In genomic region chr14:33534636-33535035, GRCh38 we compare ENCODE assay signal across 1 cellular context.
TF ChIP-seq lines count a peak whose summit lies in the region.

No MANE protein-coding gene starts in this region.

TF ChIP-seq in SK-N-SH treated with all-trans-retinoic acid at 6 μM for 48 hours, 23 proteins besides CTCF, POLR2A, EP300 and RAD21 (continued from another document):
- TF ChIP-seq PATZ1 (CRISPR knock-in tag; IDR thresholded peaks at IDR 0.05; ENCODE audit: borderline replicate concordance) (no peak), ISL1 (CRISPR knock-in tag; IDR thresholded peaks at IDR 0.05) (no peak), ARNTL (CRISPR knock-in tag; IDR thresholded peaks at IDR 0.05; ENCODE audit: borderline replicate concordance, low read depth) (no peak), RARB (CRISPR knock-in tag; IDR thresholded peaks at IDR 0.05) (no peak), ZC3H10 (CRISPR knock-in tag; IDR thresholded peaks at IDR 0.05) (no peak), ZFP30 (CRISPR knock-in tag; IDR thresholded peaks at IDR 0.05) (no peak), BACH2 (CRISPR knock-in tag; IDR thresholded peaks at IDR 0.05; ENCODE audit: borderline replicate concordance) (no peak), OSR1 (CRISPR knock-in tag; IDR thresholded peaks at IDR 0.05) (no peak), ZNF565 (CRISPR knock-in tag; conservative IDR thresholded peaks at IDR 0.05; ENCODE audit: low read depth) (no peak), ZFP3 (CRISPR knock-in tag; IDR thresholded peaks at IDR 0.05) (no peak), SNAI2 (CRISPR knock-in tag; IDR thresholded peaks at IDR 0.05) (no peak), TSHZ2 (CRISPR knock-in tag; IDR thresholded peaks at IDR 0.05) (no peak)
TF ChIP-seq in SK-N-SH treated with all-trans-retinoic acid at 6 μM for 48 hours: peak in this region for 0.
